ENCODE assay signal across 18 cellular contexts in the genomic region with DNA sequence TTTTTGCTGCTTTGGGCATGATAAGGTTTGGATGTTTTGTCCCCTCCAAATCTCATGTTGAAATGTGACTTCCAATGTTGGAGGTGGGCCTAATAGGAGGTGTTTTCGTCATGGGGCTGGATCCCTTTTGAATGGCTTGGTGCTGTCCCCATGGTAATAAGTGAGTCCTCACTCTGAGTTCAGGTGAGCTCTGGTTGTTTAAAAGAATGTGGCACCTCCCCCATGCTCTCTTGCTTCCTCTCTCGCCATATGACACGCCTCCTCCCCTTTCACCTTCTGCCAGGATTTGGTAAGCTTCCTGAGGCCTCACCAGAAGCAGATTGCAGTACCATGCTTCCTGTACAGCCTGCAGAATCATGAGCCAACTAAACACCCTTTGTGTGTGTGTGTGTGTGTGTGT.
DNase-seq lines count a peak whose midpoint lies in the region; ATAC-seq and TF ChIP-seq lines count a peak whose summit lies in the region.
"Had no signal": no experiment of that assay in that cellular context is flagged by ENCODE, and none has a peak within 500 bp of the region (broad histone marks: within the 10 kb centered on the region; RNA-seq: fewer than 3 reads in every experiment).

No MANE protein-coding gene starts in this region.

- H3K27me3 Mint-ChIP-seq in GM23338 (ENCODE audit: insufficient read depth, low read depth, poor library complexity): peaks cover 2% of the 10 kb centered on the region
- H3K27me3 Mint-ChIP-seq in WTC11 (ENCODE audit: low read depth): no peaks in the 10 kb centered on the region; the same call in 1 of the 2 replicates
- H3K27me3 Mint-ChIP-seq in naive thymus-derived CD4-positive, alpha-beta T cell: peaks cover 0 to 4% (median 0%) of the 10 kb centered on the region in 5 donors

- H2BK5ac ChIP-seq in mesendoderm (ENCODE audit: low read length): no peak overlapping the region

- intact Hi-C loops in naive thymus-derived CD4-positive, alpha-beta T cell (cut with micrococcal nuclease): no loop called here

- H3K79me2 ChIP-seq in GM23338 (replicated peaks; ENCODE audit: insufficient read depth) (no peaks in the 10 kb centered on the region), mesendoderm (ENCODE audit: control insufficient read depth, insufficient read depth, low read length) (no peaks in the 10 kb centered on the region)

- H3K18ac ChIP-seq in mesendoderm (ENCODE audit: low read length): no peak overlapping the region

- H3K4me1 Mint-ChIP-seq in GM23338 (peaks cover 14% of the 10 kb centered on the region), WTC11 (peaks cover 16% of the 10 kb centered on the region)
- H3K4me1 Mint-ChIP-seq in naive thymus-derived CD4-positive, alpha-beta T cell: no peaks in the 10 kb centered on the region
- H3K4me1 Mint-ChIP-seq: CD14-positive monocyte; CD4-positive, alpha-beta memory T cell had no signal

- H3K4ac ChIP-seq in mesendoderm (ENCODE audit: low read depth, low read length): no peak overlapping the region

- H4K8ac ChIP-seq in mesendoderm (ENCODE audit: low read depth, low read length): no peak overlapping the region

- CTCF ChIA-PET in WTC11 (lab: Charles Lee): interaction anchor here (1.1 kb wide), 1 partner anchor 256 kb away, joined by 10 read pairs; a partner anchor contains a TSS
- CTCF ChIA-PET in naive thymus-derived CD4-positive, alpha-beta T cell (lab: Charles Lee): no interaction called here

- H3K36me3 ChIP-seq in GM23338 (ENCODE audit: insufficient read depth) (no peaks in the 10 kb centered on the region), mesendoderm (ENCODE audit: control insufficient read depth, insufficient read depth, low read length) (no peaks in the 10 kb centered on the region)
- H3K36me3 ChIP-seq in naive thymus-derived CD4-positive, alpha-beta T cell (ENCODE audit: control insufficient read depth in 2 of 3, insufficient read depth in 3 of 3, low read length in 3 of 3): no peaks in the 10 kb centered on the region
- H3K36me3 ChIP-seq: BLaER1, HAP-1 had no signal

- H3K23ac ChIP-seq in mesendoderm (ENCODE audit: low read length): no peak overlapping the region

- 0 out of 2 replicates have a peak overlapping the region, but pooled peaks have one; percentile 41 for H3K4me2 ChIP-seq in GM23338
- no peak overlapping the region for H3K4me2 ChIP-seq in mesendoderm (ENCODE audit: low read length)
- H3K4me2 ChIP-seq: BLaER1 had no signal

- H3K4me1 ChIP-seq in GM23338 (ENCODE audit: insufficient read depth) (0 out of 2 replicates have a peak, but pooled peaks cover 4% of the 10 kb centered on the region), mesendoderm (ENCODE audit: control insufficient read depth, low read depth, low read length) (no peaks in the 10 kb centered on the region)
- H3K4me1 ChIP-seq in naive thymus-derived CD4-positive, alpha-beta T cell (ENCODE audit: control insufficient read depth in 2 of 2, insufficient read depth in 2 of 2, low read length in 2 of 2): no peaks in the 10 kb centered on the region
- H3K4me1 ChIP-seq: BLaER1, HAP-1 had no signal

- ATAC-seq in GM23338 (peak; percentile 93), WTC11 (peak; percentile 94), HG02798 (IDR thresholded peaks at IDR 0.05; ENCODE audit: poor library complexity, unreplicated experiment) (no peak), GM21529 (IDR thresholded peaks at IDR 0.05; ENCODE audit: unreplicated experiment) (no peak)
- ATAC-seq in naive thymus-derived CD4-positive, alpha-beta T cell: no peak
- ATAC-seq: K562 had no signal

- no peaks in the 10 kb centered on the region for H3K27me3 ChIP-seq in GM23338 (ENCODE audit: insufficient read depth)
- H3K27me3 ChIP-seq in mesendoderm (ENCODE audit: insufficient read depth, low read length, poor library complexity): no peaks in the 10 kb centered on the region
- no peaks in the 10 kb centered on the region for H3K27me3 ChIP-seq in naive thymus-derived CD4-positive, alpha-beta T cell (ENCODE audit: control insufficient read depth in 2 of 2, insufficient read depth in 2 of 2, low read length in 2 of 2)

- H3K79me1 ChIP-seq in mesendoderm (ENCODE audit: low read length): no peaks in the 10 kb centered on the region

- no peak overlapping the region for H2BK120ac ChIP-seq in mesendoderm (ENCODE audit: low read depth, low read length)

- H3K9me3 Mint-ChIP-seq in GM23338: no peaks in the 10 kb centered on the region; the same call in 2 of the 3 replicates
- no peaks in the 10 kb centered on the region for H3K9me3 Mint-ChIP-seq in WTC11
- H3K9me3 Mint-ChIP-seq in naive thymus-derived CD4-positive, alpha-beta T cell: peaks cover 0 to 2% (median 0%) of the 10 kb centered on the region in 11 donors

- H2AK5ac ChIP-seq in mesendoderm (ENCODE audit: low read length): no peak overlapping the region

- WGBS in mesendoderm (ENCODE audit: extremely low coverage, insufficient coverage, low lambda C conversion rate): no CpG with 5 or more reads among the region's 3 CpGs

- H3K4me3 ChIP-seq in GM23338 (no peak overlapping the region), mesendoderm (ENCODE audit: low read length) (no peak overlapping the region)
- no peak overlapping the region for H3K4me3 ChIP-seq in naive thymus-derived CD4-positive, alpha-beta T cell (ENCODE audit: low read length)
- H3K4me3 ChIP-seq: BLaER1, HAP-1, K562 had no signal

- no peaks in the 10 kb centered on the region for H3F3A ChIP-seq in GM23338 (replicated peaks; ENCODE audit: low read depth)

- H2BK15ac ChIP-seq in mesendoderm (replicated peaks; ENCODE audit: low read depth): no peak overlapping the region

- H3K4me3 Mint-ChIP-seq in GM23338 (no peak overlapping the region), WTC11 (no peak overlapping the region)
- H3K4me3 Mint-ChIP-seq in naive thymus-derived CD4-positive, alpha-beta T cell: no peak overlapping the region
- H3K4me3 Mint-ChIP-seq: CD14-positive monocyte; CD4-positive, alpha-beta memory T cell had no signal

- H2AFZ ChIP-seq in GM23338: no peak overlapping the region

- H3K9ac ChIP-seq in mesendoderm (ENCODE audit: low read length): no peak overlapping the region
- H3K9ac ChIP-seq: BLaER1 had no signal

- H3K27ac ChIP-seq in GM23338 (ENCODE audit: low read depth) (no peak overlapping the region), mesendoderm (ENCODE audit: low read depth, low read length) (no peak overlapping the region)
- H3K27ac ChIP-seq in naive thymus-derived CD4-positive, alpha-beta T cell (ENCODE audit: low read depth, low read length): no peak overlapping the region
- H3K27ac ChIP-seq: BLaER1 had no signal

- H4K20me1 ChIP-seq in GM23338 (replicated peaks; ENCODE audit: insufficient read depth): no peaks in the 10 kb centered on the region
- H4K20me1 ChIP-seq: BLaER1 had no signal

- 0 out of 2 replicates have a peak, but pooled peaks cover 8% of the 10 kb centered on the region for H3K9me2 ChIP-seq in GM23338 (ENCODE audit: insufficient read depth)

- POLR2A ChIA-PET in WTC11 (lab: Charles Lee): no interaction called here
- POLR2A ChIA-PET in naive thymus-derived CD4-positive, alpha-beta T cell (lab: Charles Lee): no interaction called here

- DNase-seq in GM23338 (ENCODE audit: low spot score) (peak; percentile 73), WTC11 (ENCODE audit: low spot score) (no peak), iPS DF 19.7 (ENCODE audit: low read depth, low spot score) (peak; percentile 48), mesendoderm (peak; percentile 72), NCI-H446 treated with DMSO at 0.1 percent for 48 hours (lab: John Stamatoyannopoulos, UW) (no peak)
- no peak for DNase-seq in naive thymus-derived CD4-positive, alpha-beta T cell
- DNase-seq: 8988T; CD4-positive, alpha-beta memory T cell; DMS153; DMS79; GF-D8; IMR-90 had no signal

- H3K9me3 ChIP-seq in naive thymus-derived CD4-positive, alpha-beta T cell (ENCODE audit: control insufficient read depth in 2 of 3, low read length in 3 of 3): no peaks in the 10 kb centered on the region
- H3K9me3 ChIP-seq: BLaER1, HAP-1 had no signal

- TF ChIP-seq CTCF in GM23338 (conservative IDR thresholded peaks at IDR 0.05; ENCODE audit: low read depth in 2 of 2): no peak
- TF ChIP-seq CTCF in WTC11 (IDR thresholded peaks at IDR 0.05): no peak

- H3K27ac Mint-ChIP-seq in GM23338 (peak overlapping the region; percentile 90), WTC11 (no peak overlapping the region)
- H3K27ac Mint-ChIP-seq in naive thymus-derived CD4-positive, alpha-beta T cell: peak overlapping the region in 1 of 9 donors; percentile 39
- H3K27ac Mint-ChIP-seq: CD14-positive monocyte; CD4-positive, alpha-beta memory T cell had no signal

- H3K36me3 Mint-ChIP-seq in GM23338 (ENCODE audit: low read depth): no peaks in the 10 kb centered on the region
- H3K36me3 Mint-ChIP-seq in WTC11: no peaks in the 10 kb centered on the region
- H3K36me3 Mint-ChIP-seq in naive thymus-derived CD4-positive, alpha-beta T cell: no peaks in the 10 kb centered on the region
- H3K36me3 Mint-ChIP-seq: CD14-positive monocyte; CD4-positive, alpha-beta memory T cell had no signal

- no peak overlapping the region for H4K5ac ChIP-seq in mesendoderm (ENCODE audit: low read length)

- H3K56ac ChIP-seq in mesendoderm (ENCODE audit: low read length): no peak overlapping the region

TF ChIP-seq in GM23338, 12 proteins besides CTCF, POLR2A, EP300 and RAD21 (continues in another document):
- TF ChIP-seq POLR2AphosphoS5 (IDR thresholded peaks at IDR 0.05; ENCODE audit: low read depth): no peak
- TF ChIP-seq, protein P1, sequence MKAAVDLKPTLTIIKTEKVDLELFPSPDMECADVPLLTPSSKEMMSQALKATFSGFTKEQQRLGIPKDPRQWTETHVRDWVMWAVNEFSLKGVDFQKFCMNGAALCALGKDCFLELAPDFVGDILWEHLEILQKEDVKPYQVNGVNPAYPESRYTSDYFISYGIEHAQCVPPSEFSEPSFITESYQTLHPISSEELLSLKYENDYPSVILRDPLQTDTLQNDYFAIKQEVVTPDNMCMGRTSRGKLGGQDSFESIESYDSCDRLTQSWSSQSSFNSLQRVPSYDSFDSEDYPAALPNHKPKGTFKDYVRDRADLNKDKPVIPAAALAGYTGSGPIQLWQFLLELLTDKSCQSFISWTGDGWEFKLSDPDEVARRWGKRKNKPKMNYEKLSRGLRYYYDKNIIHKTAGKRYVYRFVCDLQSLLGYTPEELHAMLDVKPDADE (IDR thresholded peaks at IDR 0.05): no peak
- no peak for TF ChIP-seq ZNF114 (CRISPR knock-in tag; IDR thresholded peaks at IDR 0.05)

TF ChIP-seq in WTC11, 78 proteins besides CTCF, POLR2A, EP300 and RAD21 (continues in another document):
- TF ChIP-seq NFE2L1 (CRISPR knock-in tag; IDR thresholded peaks at IDR 0.05): no peak

Comparison
In these comparisons a context has a peak if more than half of its experiments do, and no peak if none do; other contexts are left out.
1. ATAC-seq: peak in GM23338 (single experiment) and WTC11 (single experiment); none in HG02798 (single experiment), GM21529 (single experiment) and naive thymus-derived CD4-positive, alpha-beta T cell (single experiment).
2. DNase-seq: peak in GM23338 (single experiment), iPS DF 19.7 (single experiment) and mesendoderm (single experiment); none in WTC11 (single experiment), NCI-H446 treated with DMSO at 0.1 percent for 48 hours (single experiment) and naive thymus-derived CD4-positive, alpha-beta T cell (0 of 9).